In genomic region chr17:50507871-50508572, GRCh38 we compare ENCODE assay signal across 8 cellular contexts. TPM values are rescaled to one million over a fixed set of nuclear protein-coding genes. Genes with fewer than 3 reads are reported as not detected.
A peak's percentile ranks its signal among the peaks of the same experiment; 100 is the strongest.
DNase-seq lines count a peak whose midpoint lies in the region; ATAC-seq, FAIRE-seq and TF ChIP-seq lines count a peak whose summit lies in the region.

MYCBPAP (plus strand) TSS chr17:50508439; CDS start chr17:50508675, 236 bp downstream.

- H3K9me3 ChIP-seq in Loucy (ENCODE audit: insufficient read depth, low read depth, low read length) (no peaks in the 10 kb centered on the region), smooth muscle cell (replicated peaks; ENCODE audit: low read depth) (no peaks in the 10 kb centered on the region)

- WGBS in smooth muscle cell (ENCODE audit: low lambda C conversion rate) = 13% methylated on average over 42 of the region's 66 CpGs

- H3K36me3 Mint-ChIP-seq in activated B cell treated with CpG ODN at 0.5 μM for 24 hours (ENCODE audit: low read depth) (no peaks in the 10 kb centered on the region), immature natural killer cell (no peaks in the 10 kb centered on the region)

- H4K20me1 ChIP-seq in Loucy (ENCODE audit: insufficient read depth, low read length, poor library complexity, severe bottlenecking) (no peaks in the 10 kb centered on the region), smooth muscle cell (ENCODE audit: low read depth) (no peaks in the 10 kb centered on the region)

- H3K4me1 Mint-ChIP-seq in activated B cell treated with CpG ODN at 0.5 μM for 24 hours = peaks cover 31% of the 10 kb centered on the region
- H3K4me1 Mint-ChIP-seq in immature natural killer cell = peaks cover 19 to 21% of the 10 kb centered on the region in 2 donors

- CTCF ChIA-PET in activated B cell treated with CpG ODN at 0.5 μM for 24 hours (lab: Charles Lee) = no interaction called here

- H3K27me3 ChIP-seq in Loucy (ENCODE audit: insufficient read depth, low read length, poor library complexity, severe bottlenecking) (no peaks in the 10 kb centered on the region), bronchial epithelial cell (ENCODE audit: control insufficient read depth, insufficient read depth, low read length) (no peaks in the 10 kb centered on the region), smooth muscle cell (ENCODE audit: low read depth) (no peaks in the 10 kb centered on the region)

- H3K9me3 Mint-ChIP-seq in activated B cell treated with CpG ODN at 0.5 μM for 24 hours = no peaks in the 10 kb centered on the region
- no peaks in the 10 kb centered on the region for H3K9me3 Mint-ChIP-seq in immature natural killer cell

- no peaks in the 10 kb centered on the region for H3K36me3 ChIP-seq in Loucy (ENCODE audit: insufficient read depth, low read length)
- H3K36me3 ChIP-seq in bronchial epithelial cell (ENCODE audit: control insufficient read depth, insufficient read depth, low read length) = no peaks in the 10 kb centered on the region
- no peaks in the 10 kb centered on the region for H3K36me3 ChIP-seq in smooth muscle cell (ENCODE audit: low read depth)

- H3K27me3 Mint-ChIP-seq in activated B cell treated with CpG ODN at 0.5 μM for 24 hours (no peaks in the 10 kb centered on the region), immature natural killer cell (ENCODE audit: low read depth in 3 of 3) (peaks cover 0 to 2% (median 2%) of the 10 kb centered on the region in 3 donors)

- ATAC-seq in activated B cell treated with CpG ODN at 0.5 μM for 24 hours (ENCODE audit: low read depth) = peak; percentile 82
- no peak for ATAC-seq in HG03520 (IDR thresholded peaks at IDR 0.05; ENCODE audit: unreplicated experiment)

- peak within 1 kb of the TSS; percentile 59 for H3K27ac ChIP-seq in smooth muscle cell (ENCODE audit: low read depth)

- H3K4me3 ChIP-seq in Loucy (ENCODE audit: low read length, poor library complexity, severe bottlenecking) (peak within 1 kb of the TSS; percentile 75), bronchial epithelial cell (ENCODE audit: low read depth, low read length) (peak within 1 kb of the TSS; percentile 42), smooth muscle cell (peak within 1 kb of the TSS; percentile 65)

- peaks cover 5% of the 10 kb centered on the region for H3K4me1 ChIP-seq in Loucy (ENCODE audit: insufficient read depth, low read length, poor library complexity, severe bottlenecking)
- peaks cover 25% of the 10 kb centered on the region for H3K4me1 ChIP-seq in smooth muscle cell (ENCODE audit: low read depth)

- H3K9ac ChIP-seq in Loucy (ENCODE audit: low read depth, low read length, poor library complexity, severe bottlenecking) = peak within 1 kb of the TSS; percentile 59
- peak within 1 kb of the TSS; percentile 78 for H3K9ac ChIP-seq in smooth muscle cell (ENCODE audit: low read depth)

- peak; percentile 77 for DNase-seq in activated B cell treated with CpG ODN at 0.5 μM for 24 hours
- no peak for DNase-seq in bronchial epithelial cell (ENCODE audit: low read depth)
- peak; percentile 81 to 89 (median 82) for DNase-seq in immature natural killer cell
- peak; percentile 55 for DNase-seq in smooth muscle cell (lab: John Stamatoyannopoulos, UW; ENCODE audit: unreplicated experiment)
- no peak for DNase-seq in NCI-H1694 treated with DMSO at 0.1 percent for 48 hours (lab: John Stamatoyannopoulos, UW)

- no peaks in the 10 kb centered on the region for H3K9me2 ChIP-seq in Loucy (replicated peaks; ENCODE audit: low read depth, low read length)

- POLR2A ChIA-PET in activated B cell treated with CpG ODN at 0.5 μM for 24 hours (lab: Charles Lee) = interaction anchor here (1.2 kb wide), 1 partner anchor 211 kb away, joined by 4 read pairs; the partner anchor contains the start of gene LUC7L3

- TF ChIP-seq CTCF in GM12872 (IDR thresholded peaks at IDR 0.05; ENCODE audit: insufficient read depth, low read depth, low read length) (peak; percentile 31; the same call in 2 of the 3 replicates), Loucy (conservative IDR thresholded peaks at IDR 0.05; ENCODE audit: low read length) (0 out of 2 replicates have a peak, but pooled peaks have one; percentile 13), activated B cell treated with CpG ODN at 0.5 μM for 24 hours (IDR thresholded peaks at IDR 0.05) (no peak), bronchial epithelial cell (IDR thresholded peaks at IDR 0.05; ENCODE audit: insufficient read depth, low read length, severe bottlenecking) (peak; percentile 51), smooth muscle cell (IDR thresholded peaks at IDR 0.05; ENCODE audit: borderline replicate concordance, insufficient read depth, poor library complexity, severe bottlenecking) (no peak)

- H3K4me3 Mint-ChIP-seq in activated B cell treated with CpG ODN at 0.5 μM for 24 hours (peak within 1 kb of the TSS; percentile 89), immature natural killer cell (peak within 1 kb of the TSS; percentile 81 to 94 (median 90))

- H3K79me2 ChIP-seq in Loucy (ENCODE audit: insufficient read depth, low read length) (no peaks in the 10 kb centered on the region), smooth muscle cell (ENCODE audit: low read depth) (no peaks in the 10 kb centered on the region)

- H2AFZ ChIP-seq in Loucy (ENCODE audit: low read length) (peak within 1 kb of the TSS; percentile 94), smooth muscle cell (ENCODE audit: low read depth) (peak within 1 kb of the TSS; percentile 96)

- intact Hi-C loops in activated B cell treated with CpG ODN at 0.5 μM for 24 hours (cut with micrococcal nuclease) = loop anchor here (1.0 kb wide), 4 partner anchors 30 to 199 kb away; partner anchors contain the start of genes ANKRD40, RSAD1 and XYLT2

- no peaks in the 10 kb centered on the region for H3F3A ChIP-seq in Loucy (ENCODE audit: low read depth)
- H3F3A ChIP-seq in smooth muscle cell (ENCODE audit: low read depth) = peaks cover 13% of the 10 kb centered on the region

- H3K27ac Mint-ChIP-seq in activated B cell treated with CpG ODN at 0.5 μM for 24 hours (peak within 1 kb of the TSS; percentile 86), immature natural killer cell (peak within 1 kb of the TSS; percentile 89 to 97 (median 96))

- FAIRE-seq in bronchial epithelial cell (lab: Jason Lieb, UNC) = no peak

- H3K4me2 ChIP-seq in Loucy (ENCODE audit: low read depth, low read length, poor library complexity, severe bottlenecking) (peak within 1 kb of the TSS; percentile 73), smooth muscle cell (peak within 1 kb of the TSS; percentile 89)

RNA-seq across cellular contexts. Expression of gene MYCBPAP, which starts in this region (rescaled TPM):
- total RNA-seq in activated B cell treated with CpG ODN at 0.5 μM for 24 hours (2.1 and 2.3 TPM in 2 replicates), bronchial epithelial cell (0.13 and 0.26 TPM in 2 replicates), smooth muscle cell (0.18 and 0.90 TPM in 2 replicates)
- polyA plus RNA-seq in immature natural killer cell (under 1 TPM in 1 of 3 donors, not detected in 2; 1.00 TPM), smooth muscle cell (0.97 and 1.4 TPM in 2 replicates)

Comparison
In these comparisons a context has a peak if more than half of its experiments do, and no peak if none do; other contexts are left out.
1. Peak in DNase-seq in immature natural killer cell; RNA of the gene not detected or under 1 TPM.
2. CTCF ChIP-seq: peak in GM12872 (single experiment), Loucy (single experiment) and bronchial epithelial cell (single experiment); none in activated B cell treated with CpG ODN at 0.5 μM for 24 hours (single experiment) and smooth muscle cell (single experiment).
3. DNase-seq: peak in activated B cell treated with CpG ODN at 0.5 μM for 24 hours (single experiment) and smooth muscle cell (single experiment); none in bronchial epithelial cell (single experiment) and NCI-H1694 treated with DMSO at 0.1 percent for 48 hours (single experiment).
4. Peak in every context shown above with its lines, with median percentiles within 50 percentile points of each other: H3K4me3 ChIP-seq.